8 cellular contexts compared by ENCODE assay signal in genomic region chr2:70248810-70249438, GRCh38. TPM values are rescaled to one million over a fixed set of nuclear protein-coding genes. Genes with fewer than 3 reads are reported as not detected.
DNase-seq lines count a peak whose midpoint lies in the region; ATAC-seq and TF ChIP-seq lines count a peak whose summit lies in the region.

No MANE protein-coding gene starts in this region.

- no peaks in the 10 kb centered on the region for H3K9me2 ChIP-seq in OCI-LY7 (ENCODE audit: insufficient read depth, low read length)

- POLR2A ChIA-PET in BJ (lab: Charles Lee), result interaction anchor here (0.5 kb wide), 1 partner anchor 10 kb away, joined by 3 read pairs; no protein-coding TSS in a partner anchor
- POLR2A ChIA-PET in OCI-LY7 (lab: Charles Lee), result interaction anchor here (0.5 to 4.0 kb wide), 6 partner anchors 9 to 335 kb away, joined by 3 to 36 read pairs (median 4); partner anchors contain the start of genes C2orf42, PCYOX1 and SNRPG

- peaks cover 29% of the 10 kb centered on the region for H3K4me1 Mint-ChIP-seq in activated T-cell treated with anti-CD3 and anti-CD28 coated beads, Interleukin-2, amount 50 U/mL, for 4 hours (ENCODE audit: low read depth)

- no peaks in the 10 kb centered on the region for H3K36me3 ChIP-seq in BJ (ENCODE audit: control insufficient read depth, insufficient read depth, low read length)
- peaks cover 19% of the 10 kb centered on the region for H3K36me3 ChIP-seq in OCI-LY7 (ENCODE audit: insufficient read depth, low read length)
- no peaks in the 10 kb centered on the region for H3K36me3 ChIP-seq in fibroblast of lung (ENCODE audit: control insufficient read depth, insufficient read depth, low read length)
- peaks cover 4% of the 10 kb centered on the region for H3K36me3 ChIP-seq in neuron (ENCODE audit: insufficient read depth, low read length)
- H3K36me3 ChIP-seq in stomach smooth muscle (ENCODE audit: control insufficient read depth in 2 of 2, insufficient read depth in 2 of 2, low read length in 2 of 2), result no peaks in the 10 kb centered on the region

- H3K4me2 ChIP-seq in OCI-LY7 (ENCODE audit: low read length) (peak overlapping the region; percentile 50), fibroblast of lung (ENCODE audit: extremely low read depth, insufficient read depth, low read length) (peak overlapping the region; percentile 80)

- intact Hi-C loops in OCI-LY7 (cut with micrococcal nuclease; ENCODE audit: unreplicated experiment), result loop anchor here (1.0 to 5.0 kb wide), 7 partner anchors 8 to 818 kb away; partner anchors contain the start of genes C2orf42, NAGK, PCBP1 and SNRPG

- H3K4me3 ChIP-seq in BJ (ENCODE audit: low read depth, low read length) (peak overlapping the region; percentile 84), HL-60 (replicated peaks; ENCODE audit: insufficient read depth, low read length) (peak overlapping the region; percentile 75), OCI-LY7 (ENCODE audit: low read depth, low read length, poor library complexity, severe bottlenecking) (peak overlapping the region; percentile 86), fibroblast of lung (replicated peaks in 1 of 4; ENCODE audit: control extremely low read depth in 1 of 4, insufficient read depth in 1 of 4, low read depth in 3 of 4, low read length in 4 of 4) (peak overlapping the region; percentile 86 to 100 (median 92)), neuron (ENCODE audit: low read length) (peak overlapping the region; percentile 67), stomach smooth muscle (ENCODE audit: low read length in 2 of 2) (peak overlapping the region; percentile 95 to 100)

- H3K27me3 Mint-ChIP-seq in activated T-cell treated with anti-CD3 and anti-CD28 coated beads, Interleukin-2, amount 50 U/mL, for 4 hours (ENCODE audit: low read depth), result no peaks in the 10 kb centered on the region

- H3K4me1 ChIP-seq in OCI-LY7 (ENCODE audit: insufficient read depth, low read length, poor library complexity, severe bottlenecking), result peaks cover 26% of the 10 kb centered on the region
- H3K4me1 ChIP-seq in fibroblast of lung (ENCODE audit: control insufficient read depth, extremely low read depth, insufficient read depth, low read length), result no peaks in the 10 kb centered on the region
- peaks cover 18% of the 10 kb centered on the region for H3K4me1 ChIP-seq in neuron (ENCODE audit: insufficient read depth, low read length)
- H3K4me1 ChIP-seq in stomach smooth muscle (ENCODE audit: control insufficient read depth, insufficient read depth, low read length), result no peaks in the 10 kb centered on the region

- BruUV-seq in OCI-LY7 (replicated peaks; lab: Mats Ljungman, UMichigan), result no TSS peak

- peaks cover 4% of the 10 kb centered on the region for H3K36me3 Mint-ChIP-seq in activated T-cell treated with anti-CD3 and anti-CD28 coated beads, Interleukin-2, amount 50 U/mL, for 4 hours (ENCODE audit: insufficient read depth)

- H3K9ac ChIP-seq in fibroblast of lung (ENCODE audit: insufficient read depth, low read length) (peak overlapping the region; percentile 51), stomach smooth muscle (ENCODE audit: low read length in 2 of 2) (peak overlapping the region; percentile 89 to 99)

- CTCF ChIA-PET in BJ (lab: Yijun Ruan, JAX), result interaction anchor here (1.1 kb wide), 1 partner anchor 12 kb away, joined by 3 read pairs; no protein-coding TSS in a partner anchor
- CTCF ChIA-PET in OCI-LY7 (lab: Charles Lee; ENCODE audit: unreplicated experiment), result no interaction called here

- TF ChIP-seq CTCF in BJ (IDR thresholded peaks at IDR 0.05; ENCODE audit: insufficient read depth, low read depth, low read length) (no peak), HL-60 (IDR thresholded peaks at IDR 0.05; ENCODE audit: insufficient read depth, low read length) (no peak), OCI-LY7 (conservative IDR thresholded peaks at IDR 0.05; ENCODE audit: low read length) (peak; percentile 40; the same call in 1 of the 2 replicates), fibroblast of lung (conservative IDR thresholded peaks at IDR 0.05 in 1 of 2, IDR thresholded peaks at IDR 0.05 in 1 of 2; ENCODE audit: low read depth in 1 of 2, low read length in 2 of 2) (no peak)

- H3K79me2 ChIP-seq in OCI-LY7 (ENCODE audit: insufficient read depth, low read depth, low read length) (peaks cover 44% of the 10 kb centered on the region), fibroblast of lung (ENCODE audit: control insufficient read depth, insufficient read depth, low read length) (peaks cover 43% of the 10 kb centered on the region)

- H3K4me3 Mint-ChIP-seq in activated T-cell treated with anti-CD3 and anti-CD28 coated beads, Interleukin-2, amount 50 U/mL, for 4 hours, result peak overlapping the region; percentile 94

- H3K27me3 ChIP-seq in BJ (ENCODE audit: control insufficient read depth, insufficient read depth, low read length), result no peaks in the 10 kb centered on the region
- H3K27me3 ChIP-seq in HL-60 (ENCODE audit: insufficient read depth, poor library complexity, severe bottlenecking), result no peaks in the 10 kb centered on the region
- H3K27me3 ChIP-seq in fibroblast of lung (ENCODE audit: control insufficient read depth, insufficient read depth, low read length), result no peaks in the 10 kb centered on the region
- H3K27me3 ChIP-seq in neuron (ENCODE audit: insufficient read depth, low read length), result no peaks in the 10 kb centered on the region
- no peaks in the 10 kb centered on the region for H3K27me3 ChIP-seq in stomach smooth muscle (ENCODE audit: control insufficient read depth in 1 of 2, insufficient read depth in 2 of 2, low read length in 2 of 2)

- no peaks in the 10 kb centered on the region for H3K9me3 ChIP-seq in OCI-LY7 (ENCODE audit: low read length)
- H3K9me3 ChIP-seq in fibroblast of lung (ENCODE audit: control insufficient read depth, insufficient read depth, low read depth, low read length), result no peaks in the 10 kb centered on the region
- no peaks in the 10 kb centered on the region for H3K9me3 ChIP-seq in neuron (ENCODE audit: low read length)
- H3K9me3 ChIP-seq in stomach smooth muscle (ENCODE audit: control insufficient read depth in 2 of 2, low read length in 2 of 2), result no peaks in the 10 kb centered on the region

- H3K9me3 Mint-ChIP-seq in activated T-cell treated with anti-CD3 and anti-CD28 coated beads, Interleukin-2, amount 50 U/mL, for 4 hours, result no peaks in the 10 kb centered on the region

- H2AFZ ChIP-seq in OCI-LY7 (ENCODE audit: low read length) (peak overlapping the region; percentile 65; the same call in 1 of the 2 replicates), fibroblast of lung (ENCODE audit: low read length) (no peak overlapping the region), neuron (ENCODE audit: low read depth, low read length) (no peak overlapping the region)

- peak; percentile 14 for ATAC-seq in GM19468 (IDR thresholded peaks at IDR 0.05; ENCODE audit: extremely low read depth, unreplicated experiment)
- peak; percentile 71 to 75 for ATAC-seq in activated T-cell treated with anti-CD3 and anti-CD28 coated beads, Interleukin-2, amount 50 U/mL, for 4 hours

- peak overlapping the region; percentile 93 for H3K27ac ChIP-seq in HL-60 (replicated peaks)
- peak overlapping the region; percentile 86 for H3K27ac ChIP-seq in OCI-LY7 (ENCODE audit: low read depth, low read length, poor library complexity, severe bottlenecking)
- H3K27ac ChIP-seq in fibroblast of lung (ENCODE audit: insufficient read depth, low read length), result peak overlapping the region; percentile 96
- H3K27ac ChIP-seq in stomach smooth muscle (ENCODE audit: low read length), result peak overlapping the region; percentile 92

- H4K20me1 ChIP-seq in OCI-LY7 (ENCODE audit: insufficient read depth, low read length), result peaks cover 7% of the 10 kb centered on the region
- H4K20me1 ChIP-seq in fibroblast of lung (ENCODE audit: control insufficient read depth, extremely low read depth, insufficient read depth, low read length), result no peaks in the 10 kb centered on the region

- no peak for DNase-seq in BJ (ENCODE audit: low read depth)
- peak in 1 of 2 experiments; percentile 87 for DNase-seq in HL-60 (ENCODE audit: low read depth in 1 of 2, low spot score in 1 of 2)
- no peak for DNase-seq in OCI-LY7 (ENCODE audit: low spot score)
- DNase-seq in activated T-cell treated with anti-CD3 and anti-CD28 coated beads, Interleukin-2, amount 50 U/mL, for 4 hours, result peak; percentile 92
- peak in 1 of 2 donors; percentile 14 for DNase-seq in fibroblast of lung (ENCODE audit: low read depth in 2 of 2)

RNA-seq across cellular contexts. Expression of gene TIA1, which starts 0.5 kb away (rescaled TPM):
- 60.1 and 93.8 TPM in 2 replicates for polyA plus RNA-seq in BJ (2011; rRNA removed)
- 51.2 and 82.3 TPM in 2 replicates for polyA minus RNA-seq in BJ (2011; rRNA and poly(A)+ RNA removed)
- total RNA-seq in OCI-LY7 (2014; rRNA removed; shearing (Covaris generic)), result 129 and 147 TPM in 2 replicates
- total RNA-seq in OCI-LY7 (2022), result 121 and 129 TPM in 2 replicates
- 100 to 1,000 TPM in 1 of 3 donors, 10 to 100 TPM in 2; 94.4 to 104 (median 99.8) TPM for total RNA-seq in activated T-cell treated with anti-CD3 and anti-CD28 coated beads, Interleukin-2, amount 50 U/mL, for 4 hours
- total RNA-seq in fibroblast of lung, result 115 and 138 TPM in 2 replicates
- polyA plus RNA-seq in fibroblast of lung, result 52.7 and 64.5 TPM in 2 replicates
- 32.8 and 40.0 TPM in 2 replicates for polyA plus RNA-seq in fibroblast of lung (2012)
- 44.8 and 58.8 TPM in 2 replicates for polyA minus RNA-seq in fibroblast of lung (ENCODE audit: low replicate concordance)

RNA-seq across cellular contexts. Expression of gene PCYOX1, which starts 9.0 kb away (rescaled TPM):
- polyA plus RNA-seq in BJ (2011; rRNA removed) (31.1 and 66.4 TPM in 2 replicates), fibroblast of lung (61.0 and 163 TPM in 2 replicates)
- 14.6 and 15.6 TPM in 2 replicates for polyA minus RNA-seq in BJ (2011; rRNA and poly(A)+ RNA removed)
- 4.8 and 4.9 TPM in 2 replicates for total RNA-seq in OCI-LY7 (2014; rRNA removed; shearing (Covaris generic))
- total RNA-seq in OCI-LY7 (2022) (8.5 and 10.5 TPM in 2 replicates), fibroblast of lung (68.3 and 86.0 TPM in 2 replicates)
- 10 to 100 TPM in 1 of 3 donors, 1 to 10 TPM in 2; 7.5 to 11.6 (median 8.1) TPM for total RNA-seq in activated T-cell treated with anti-CD3 and anti-CD28 coated beads, Interleukin-2, amount 50 U/mL, for 4 hours
- 43.4 and 103 TPM in 2 replicates for polyA plus RNA-seq in fibroblast of lung (2012)
- 9.1 and 61.9 TPM in 2 replicates for polyA minus RNA-seq in fibroblast of lung (ENCODE audit: low replicate concordance)

RNA-seq across cellular contexts. Expression of gene SNRPG, which starts 44.6 kb away (rescaled TPM):
- polyA plus RNA-seq in BJ (2011; rRNA removed) (88.6 and 118 TPM in 2 replicates), fibroblast of lung (167 and 328 TPM in 2 replicates)
- polyA minus RNA-seq in BJ (2011; rRNA and poly(A)+ RNA removed), result 3.1 and 12.2 TPM in 2 replicates
- total RNA-seq in OCI-LY7 (2014; rRNA removed; shearing (Covaris generic)), result 221 and 309 TPM in 2 replicates
- total RNA-seq in OCI-LY7 (2022) (295 and 349 TPM in 2 replicates), fibroblast of lung (105 and 179 TPM in 2 replicates)
- total RNA-seq in activated T-cell treated with anti-CD3 and anti-CD28 coated beads, Interleukin-2, amount 50 U/mL, for 4 hours, result 100 to 1,000 TPM; 427 to 446 (median 435) TPM
- 232 and 291 TPM in 2 replicates for polyA plus RNA-seq in fibroblast of lung (2012)
- polyA minus RNA-seq in fibroblast of lung (ENCODE audit: low replicate concordance), result 8.2 and 16.4 TPM in 2 replicates

RNA-seq across cellular contexts. Expression of gene FAM136A, which starts 52.9 kb away (rescaled TPM):
- polyA plus RNA-seq in BJ (2011; rRNA removed) (22.9 and 28.3 TPM in 2 replicates), fibroblast of lung (31.2 and 37.2 TPM in 2 replicates)
- 5.5 and 6.4 TPM in 2 replicates for polyA minus RNA-seq in BJ (2011; rRNA and poly(A)+ RNA removed)
- total RNA-seq in OCI-LY7 (2014; rRNA removed; shearing (Covaris generic)), result 57.2 and 71.0 TPM in 2 replicates
- total RNA-seq in OCI-LY7 (2022) (70.8 and 82.2 TPM in 2 replicates), fibroblast of lung (15.7 and 16.4 TPM in 2 replicates)
- total RNA-seq in activated T-cell treated with anti-CD3 and anti-CD28 coated beads, Interleukin-2, amount 50 U/mL, for 4 hours, result 100 to 1,000 TPM; 107 to 140 (median 117) TPM
- polyA plus RNA-seq in fibroblast of lung (2012), result 25.4 and 33.9 TPM in 2 replicates
- 1.8 and 2.5 TPM in 2 replicates for polyA minus RNA-seq in fibroblast of lung (ENCODE audit: low replicate concordance)

RNA-seq across cellular contexts. Expression of gene C2orf42, which starts 58.1 kb away (rescaled TPM):
- polyA plus RNA-seq in BJ (2011; rRNA removed), result 9.8 and 12.1 TPM in 2 replicates
- polyA minus RNA-seq in BJ (2011; rRNA and poly(A)+ RNA removed), result 33.9 and 55.7 TPM in 2 replicates
- total RNA-seq in OCI-LY7 (2014; rRNA removed; shearing (Covaris generic)), result 24.5 and 26.8 TPM in 2 replicates
- 19.0 and 21.3 TPM in 2 replicates for total RNA-seq in OCI-LY7 (2022)
- total RNA-seq in activated T-cell treated with anti-CD3 and anti-CD28 coated beads, Interleukin-2, amount 50 U/mL, for 4 hours, result 10 to 100 TPM; 16.7 to 20.1 (median 18.5) TPM
- 24.9 and 32.7 TPM in 2 replicates for total RNA-seq in fibroblast of lung
- 9.1 and 9.8 TPM in 2 replicates for polyA plus RNA-seq in fibroblast of lung
- 8.3 and 8.4 TPM in 2 replicates for polyA plus RNA-seq in fibroblast of lung (2012)
- polyA minus RNA-seq in fibroblast of lung (ENCODE audit: low replicate concordance), result 10.8 and 11.4 TPM in 2 replicates
